2 cellular contexts compared by ENCODE assay signal in the genomic region with DNA sequence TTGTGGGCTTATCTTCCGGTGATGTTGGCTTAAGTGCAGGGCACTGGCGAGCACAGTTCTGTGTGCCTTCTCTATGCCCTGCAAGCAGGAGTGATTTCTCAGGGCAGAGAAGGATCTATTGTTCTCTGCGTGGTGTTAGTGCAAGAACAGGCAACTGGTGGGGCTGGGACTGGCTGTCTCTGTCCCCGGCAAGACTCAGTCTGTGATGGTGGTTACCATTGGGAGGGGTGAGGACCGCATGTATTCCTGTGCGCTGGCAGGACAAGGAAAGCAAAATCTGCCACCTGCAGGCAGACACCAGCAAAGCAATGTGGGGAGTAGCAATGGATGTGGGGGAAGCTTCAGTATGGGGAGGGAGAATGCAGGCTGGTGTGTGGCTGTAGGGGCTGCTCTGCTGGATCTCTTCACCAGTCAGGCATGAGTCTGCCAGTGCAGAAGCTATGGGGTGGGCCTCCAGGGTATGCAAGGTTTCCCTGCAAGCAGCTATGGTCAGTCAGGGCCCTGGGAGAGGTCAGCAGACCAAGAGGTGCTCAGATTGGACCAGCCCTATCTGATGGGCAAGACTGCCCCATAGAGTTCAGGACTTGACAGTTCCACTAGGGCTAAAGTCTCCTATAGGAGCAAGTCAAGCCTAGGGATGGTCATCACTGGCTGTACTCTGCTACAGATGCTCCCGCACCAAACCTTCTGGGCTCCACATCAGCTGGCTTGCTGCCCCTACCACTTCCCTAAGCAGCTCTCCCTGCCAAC.
TF ChIP-seq lines count a peak whose summit lies in the region.

No MANE protein-coding gene starts in this region.

TF ChIP-seq in HEK293T, 16 proteins besides CTCF, POLR2A, EP300 and RAD21:
- TF ChIP-seq SP1 (IDR thresholded peaks at IDR 0.05) (no peak), HDGF (IDR thresholded peaks at IDR 0.05; ENCODE audit: borderline replicate concordance) (no peak), NFRKB (IDR thresholded peaks at IDR 0.05) (no peak), FOXK2 (IDR thresholded peaks at IDR 0.05) (no peak), CTBP1 (IDR thresholded peaks at IDR 0.05; ENCODE audit: borderline replicate concordance) (no peak), L3MBTL2 (conservative IDR thresholded peaks at IDR 0.05) (no peak), SUZ12 (IDR thresholded peaks at IDR 0.05) (no peak), ELF4 (IDR thresholded peaks at IDR 0.05) (no peak), BHLHE40 (IDR thresholded peaks at IDR 0.05; ENCODE audit: borderline replicate concordance) (no peak)

TF ChIP-seq in K562, 482 proteins besides CTCF, POLR2A, EP300 and RAD21:
- TF ChIP-seq ZNF785 (CRISPR knock-in tag; IDR thresholded peaks at IDR 0.05) (no peak), MYC (IDR thresholded peaks at IDR 0.05; ENCODE audit: low read depth, low read length) (0 out of 2 replicates have a peak, but pooled peaks have one; percentile 26), MYC (CRISPR knock-in tag; IDR thresholded peaks at IDR 0.05; ENCODE audit: borderline replicate concordance, low read depth) (no peak), HCFC1 (IDR thresholded peaks at IDR 0.05; ENCODE audit: low read depth, low read length) (no peak), RCOR1 (IDR thresholded peaks at IDR 0.05; ENCODE audit: borderline replicate concordance in 1 of 2, low read depth in 2 of 2, low read length in 2 of 2) (peak in 1 of 2 experiments; percentile 29; a peak in 1 of 4 replicates), CREM (IDR thresholded peaks at IDR 0.05; ENCODE audit: low read depth) (no peak), PPARD (CRISPR knock-in tag; IDR thresholded peaks at IDR 0.05) (no peak), OTX1 (CRISPR knock-in tag; IDR thresholded peaks at IDR 0.05) (no peak)
- TF ChIP-seq, protein P1, sequence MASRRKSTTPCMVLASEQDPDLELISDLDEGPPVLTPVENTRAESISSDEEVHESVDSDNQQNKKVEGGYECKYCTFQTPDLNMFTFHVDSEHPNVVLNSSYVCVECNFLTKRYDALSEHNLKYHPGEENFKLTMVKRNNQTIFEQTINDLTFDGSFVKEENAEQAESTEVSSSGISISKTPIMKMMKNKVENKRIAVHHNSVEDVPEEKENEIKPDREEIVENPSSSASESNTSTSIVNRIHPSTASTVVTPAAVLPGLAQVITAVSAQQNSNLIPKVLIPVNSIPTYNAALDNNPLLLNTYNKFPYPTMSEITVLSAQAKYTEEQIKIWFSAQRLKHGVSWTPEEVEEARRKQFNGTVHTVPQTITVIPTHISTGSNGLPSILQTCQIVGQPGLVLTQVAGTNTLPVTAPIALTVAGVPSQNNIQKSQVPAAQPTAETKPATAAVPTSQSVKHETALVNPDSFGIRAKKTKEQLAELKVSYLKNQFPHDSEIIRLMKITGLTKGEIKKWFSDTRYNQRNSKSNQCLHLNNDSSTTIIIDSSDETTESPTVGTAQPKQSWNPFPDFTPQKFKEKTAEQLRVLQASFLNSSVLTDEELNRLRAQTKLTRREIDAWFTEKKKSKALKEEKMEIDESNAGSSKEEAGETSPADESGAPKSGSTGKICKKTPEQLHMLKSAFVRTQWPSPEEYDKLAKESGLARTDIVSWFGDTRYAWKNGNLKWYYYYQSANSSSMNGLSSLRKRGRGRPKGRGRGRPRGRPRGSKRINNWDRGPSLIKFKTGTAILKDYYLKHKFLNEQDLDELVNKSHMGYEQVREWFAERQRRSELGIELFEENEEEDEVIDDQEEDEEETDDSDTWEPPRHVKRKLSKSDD (conservative IDR thresholded peaks at IDR 0.05; ENCODE audit: low read length): no peak
- TF ChIP-seq, protein P2, sequence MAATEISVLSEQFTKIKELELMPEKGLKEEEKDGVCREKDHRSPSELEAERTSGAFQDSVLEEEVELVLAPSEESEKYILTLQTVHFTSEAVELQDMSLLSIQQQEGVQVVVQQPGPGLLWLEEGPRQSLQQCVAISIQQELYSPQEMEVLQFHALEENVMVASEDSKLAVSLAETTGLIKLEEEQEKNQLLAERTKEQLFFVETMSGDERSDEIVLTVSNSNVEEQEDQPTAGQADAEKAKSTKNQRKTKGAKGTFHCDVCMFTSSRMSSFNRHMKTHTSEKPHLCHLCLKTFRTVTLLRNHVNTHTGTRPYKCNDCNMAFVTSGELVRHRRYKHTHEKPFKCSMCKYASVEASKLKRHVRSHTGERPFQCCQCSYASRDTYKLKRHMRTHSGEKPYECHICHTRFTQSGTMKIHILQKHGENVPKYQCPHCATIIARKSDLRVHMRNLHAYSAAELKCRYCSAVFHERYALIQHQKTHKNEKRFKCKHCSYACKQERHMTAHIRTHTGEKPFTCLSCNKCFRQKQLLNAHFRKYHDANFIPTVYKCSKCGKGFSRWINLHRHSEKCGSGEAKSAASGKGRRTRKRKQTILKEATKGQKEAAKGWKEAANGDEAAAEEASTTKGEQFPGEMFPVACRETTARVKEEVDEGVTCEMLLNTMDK (IDR thresholded peaks at IDR 0.05; ENCODE audit: borderline replicate concordance, insufficient read depth, low read depth, low read length, poor library complexity, severe bottlenecking): peak; percentile 30
- TF ChIP-seq, protein P3, sequence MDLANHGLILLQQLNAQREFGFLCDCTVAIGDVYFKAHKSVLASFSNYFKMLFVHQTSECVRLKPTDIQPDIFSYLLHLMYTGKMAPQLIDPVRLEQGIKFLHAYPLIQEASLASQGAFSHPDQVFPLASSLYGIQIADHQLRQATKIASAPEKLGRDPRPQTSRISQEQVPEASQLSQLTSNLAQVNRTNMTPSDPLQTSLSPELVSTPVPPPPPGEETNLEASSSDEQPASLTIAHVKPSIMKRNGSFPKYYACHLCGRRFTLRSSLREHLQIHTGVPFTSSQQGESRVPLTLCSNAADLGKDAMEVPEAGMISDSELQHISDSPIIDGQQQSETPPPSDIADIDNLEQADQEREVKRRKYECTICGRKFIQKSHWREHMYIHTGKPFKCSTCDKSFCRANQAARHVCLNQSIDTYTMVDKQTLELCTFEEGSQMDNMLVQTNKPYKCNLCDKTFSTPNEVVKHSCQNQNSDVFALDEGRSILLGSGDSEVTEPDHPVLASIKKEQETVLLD (IDR thresholded peaks at IDR 0.05): no peak
- TF ChIP-seq, protein P4, sequence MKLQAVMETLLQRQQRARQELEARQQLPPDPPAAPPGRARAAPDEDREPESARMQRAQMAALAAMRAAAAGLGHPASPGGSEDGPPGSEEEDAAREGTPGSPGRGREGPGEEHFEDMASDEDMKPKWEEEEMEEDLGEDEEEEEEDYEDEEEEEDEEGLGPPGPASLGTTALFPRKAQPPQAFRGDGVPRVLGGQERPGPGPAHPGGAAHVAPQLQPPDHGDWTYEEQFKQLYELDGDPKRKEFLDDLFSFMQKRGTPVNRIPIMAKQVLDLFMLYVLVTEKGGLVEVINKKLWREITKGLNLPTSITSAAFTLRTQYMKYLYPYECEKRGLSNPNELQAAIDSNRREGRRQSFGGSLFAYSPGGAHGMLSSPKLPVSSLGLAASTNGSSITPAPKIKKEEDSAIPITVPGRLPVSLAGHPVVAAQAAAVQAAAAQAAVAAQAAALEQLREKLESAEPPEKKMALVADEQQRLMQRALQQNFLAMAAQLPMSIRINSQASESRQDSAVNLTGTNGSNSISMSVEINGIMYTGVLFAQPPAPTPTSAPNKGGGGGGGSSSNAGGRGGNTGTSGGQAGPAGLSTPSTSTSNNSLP (IDR thresholded peaks at IDR 0.05; ENCODE audit: borderline replicate concordance, low read depth, low read length): no peak
